Comparison of ENCODE assay signal across 1 cellular context in the genomic region with DNA sequence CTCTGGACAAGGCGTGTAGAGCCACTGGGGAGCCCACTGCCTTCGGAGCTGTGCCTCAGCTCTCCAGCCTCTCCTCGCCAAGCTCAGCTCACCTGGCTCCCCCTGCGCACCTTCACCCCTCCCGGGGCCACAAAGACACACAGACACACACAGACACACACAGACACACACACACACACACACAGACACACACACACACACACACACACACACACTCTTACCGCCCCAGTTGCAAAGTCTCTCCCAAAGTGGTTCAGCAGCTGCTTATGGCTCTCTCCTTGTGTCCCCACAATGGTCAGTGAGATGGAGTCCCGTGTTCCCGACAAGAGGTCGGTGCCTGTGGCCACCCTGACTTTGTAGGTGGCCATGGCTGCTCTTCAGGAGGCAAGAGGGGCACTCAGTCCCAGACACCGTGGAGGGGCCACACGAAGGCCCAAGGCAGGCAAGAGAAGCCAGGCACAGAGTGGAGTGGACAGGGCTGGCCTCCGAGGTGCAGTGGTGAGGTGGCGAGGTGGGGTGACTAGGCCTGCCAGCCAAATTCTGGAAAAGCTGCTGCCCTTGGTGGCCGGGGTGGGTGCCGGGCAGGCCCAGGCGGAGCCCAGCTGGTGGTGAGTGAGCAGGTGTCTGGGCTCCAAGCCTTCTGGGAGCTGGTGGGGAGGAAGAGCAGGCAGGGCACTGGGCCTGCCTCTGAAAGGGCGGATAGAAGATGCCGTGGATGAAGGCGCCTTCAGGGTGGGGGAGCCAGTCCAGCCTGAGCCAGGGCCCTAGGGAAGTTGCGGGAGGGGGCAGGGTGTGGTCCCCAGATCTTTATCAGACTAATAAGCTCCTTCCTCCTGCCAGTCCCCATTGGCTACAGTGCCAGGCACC.
TF ChIP-seq lines count a peak whose summit lies in the region.

A gene (minus strand): TSS at position 642 of the 867 bp plus-strand sequence. CDS start 274 bp downstream, at position 368.

TF ChIP-seq in GM23338, 12 proteins besides CTCF, POLR2A, EP300 and RAD21:
- TF ChIP-seq, protein P1, sequence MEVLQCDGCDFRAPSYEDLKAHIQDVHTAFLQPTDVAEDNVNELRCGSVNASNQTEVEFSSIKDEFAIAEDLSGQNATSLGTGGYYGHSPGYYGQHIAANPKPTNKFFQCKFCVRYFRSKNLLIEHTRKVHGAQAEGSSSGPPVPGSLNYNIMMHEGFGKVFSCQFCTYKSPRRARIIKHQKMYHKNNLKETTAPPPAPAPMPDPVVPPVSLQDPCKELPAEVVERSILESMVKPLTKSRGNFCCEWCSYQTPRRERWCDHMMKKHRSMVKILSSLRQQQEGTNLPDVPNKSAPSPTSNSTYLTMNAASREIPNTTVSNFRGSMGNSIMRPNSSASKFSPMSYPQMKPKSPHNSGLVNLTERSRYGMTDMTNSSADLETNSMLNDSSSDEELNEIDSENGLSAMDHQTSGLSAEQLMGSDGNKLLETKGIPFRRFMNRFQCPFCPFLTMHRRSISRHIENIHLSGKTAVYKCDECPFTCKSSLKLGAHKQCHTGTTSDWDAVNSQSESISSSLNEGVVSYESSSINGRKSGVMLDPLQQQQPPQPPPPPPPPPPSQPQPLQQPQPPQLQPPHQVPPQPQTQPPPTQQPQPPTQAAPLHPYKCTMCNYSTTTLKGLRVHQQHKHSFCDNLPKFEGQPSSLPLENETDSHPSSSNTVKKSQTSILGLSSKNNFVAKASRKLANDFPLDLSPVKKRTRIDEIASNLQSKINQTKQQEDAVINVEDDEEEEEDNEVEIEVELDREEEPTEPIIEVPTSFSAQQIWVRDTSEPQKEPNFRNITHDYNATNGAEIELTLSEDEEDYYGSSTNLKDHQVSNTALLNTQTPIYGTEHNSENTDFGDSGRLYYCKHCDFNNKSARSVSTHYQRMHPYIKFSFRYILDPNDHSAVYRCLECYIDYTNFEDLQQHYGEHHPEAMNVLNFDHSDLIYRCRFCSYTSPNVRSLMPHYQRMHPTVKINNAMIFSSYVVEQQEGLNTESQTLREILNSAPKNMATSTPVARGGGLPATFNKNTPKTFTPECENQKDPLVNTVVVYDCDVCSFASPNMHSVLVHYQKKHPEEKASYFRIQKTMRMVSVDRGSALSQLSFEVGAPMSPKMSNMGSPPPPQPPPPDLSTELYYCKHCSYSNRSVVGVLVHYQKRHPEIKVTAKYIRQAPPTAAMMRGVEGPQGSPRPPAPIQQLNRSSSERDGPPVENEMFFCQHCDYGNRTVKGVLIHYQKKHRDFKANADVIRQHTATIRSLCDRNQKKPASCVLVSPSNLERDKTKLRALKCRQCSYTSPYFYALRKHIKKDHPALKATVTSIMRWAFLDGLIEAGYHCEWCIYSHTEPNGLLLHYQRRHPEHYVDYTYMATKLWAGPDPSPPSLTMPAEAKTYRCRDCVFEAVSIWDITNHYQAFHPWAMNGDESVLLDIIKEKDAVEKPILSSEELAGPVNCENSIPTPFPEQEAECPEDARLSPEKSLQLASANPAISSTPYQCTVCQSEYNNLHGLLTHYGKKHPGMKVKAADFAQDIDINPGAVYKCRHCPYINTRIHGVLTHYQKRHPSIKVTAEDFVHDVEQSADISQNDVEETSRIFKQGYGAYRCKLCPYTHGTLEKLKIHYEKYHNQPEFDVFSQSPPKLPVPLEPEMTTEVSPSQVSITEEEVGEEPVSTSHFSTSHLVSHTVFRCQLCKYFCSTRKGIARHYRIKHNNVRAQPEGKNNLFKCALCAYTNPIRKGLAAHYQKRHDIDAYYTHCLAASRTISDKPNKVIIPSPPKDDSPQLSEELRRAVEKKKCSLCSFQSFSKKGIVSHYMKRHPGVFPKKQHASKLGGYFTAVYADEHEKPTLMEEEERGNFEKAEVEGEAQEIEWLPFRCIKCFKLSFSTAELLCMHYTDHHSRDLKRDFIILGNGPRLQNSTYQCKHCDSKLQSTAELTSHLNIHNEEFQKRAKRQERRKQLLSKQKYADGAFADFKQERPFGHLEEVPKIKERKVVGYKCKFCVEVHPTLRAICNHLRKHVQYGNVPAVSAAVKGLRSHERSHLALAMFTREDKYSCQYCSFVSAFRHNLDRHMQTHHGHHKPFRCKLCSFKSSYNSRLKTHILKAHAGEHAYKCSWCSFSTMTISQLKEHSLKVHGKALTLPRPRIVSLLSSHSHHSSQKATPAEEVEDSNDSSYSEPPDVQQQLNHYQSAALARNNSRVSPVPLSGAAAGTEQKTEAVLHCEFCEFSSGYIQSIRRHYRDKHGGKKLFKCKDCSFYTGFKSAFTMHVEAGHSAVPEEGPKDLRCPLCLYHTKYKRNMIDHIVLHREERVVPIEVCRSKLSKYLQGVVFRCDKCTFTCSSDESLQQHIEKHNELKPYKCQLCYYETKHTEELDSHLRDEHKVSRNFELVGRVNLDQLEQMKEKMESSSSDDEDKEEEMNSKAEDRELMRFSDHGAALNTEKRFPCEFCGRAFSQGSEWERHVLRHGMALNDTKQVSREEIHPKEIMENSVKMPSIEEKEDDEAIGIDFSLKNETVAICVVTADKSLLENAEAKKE (CRISPR knock-in tag; IDR thresholded peaks at IDR 0.05) = no peak
- TF ChIP-seq STAT1 (IDR thresholded peaks at IDR 0.05; ENCODE audit: unreplicated experiment) (no peak), EZH2 (IDR thresholded peaks at IDR 0.05; ENCODE audit: low read depth, unreplicated experiment) (no peak), POLR2AphosphoS5 (IDR thresholded peaks at IDR 0.05; ENCODE audit: low read depth) (no peak), NANOG (IDR thresholded peaks at IDR 0.05; ENCODE audit: borderline replicate concordance) (no peak), CREB1 (CRISPR knock-in tag; IDR thresholded peaks at IDR 0.05; ENCODE audit: low read depth) (no peak), JUNB (IDR thresholded peaks at IDR 0.05; ENCODE audit: unreplicated experiment) (no peak), ZNF114 (CRISPR knock-in tag; IDR thresholded peaks at IDR 0.05) (no peak), ZNF331 (CRISPR knock-in tag; IDR thresholded peaks at IDR 0.05; ENCODE audit: low read depth) (no peak), EZH2phosphoT487 (IDR thresholded peaks at IDR 0.05; ENCODE audit: unreplicated experiment) (no peak)
- TF ChIP-seq, protein P2, sequence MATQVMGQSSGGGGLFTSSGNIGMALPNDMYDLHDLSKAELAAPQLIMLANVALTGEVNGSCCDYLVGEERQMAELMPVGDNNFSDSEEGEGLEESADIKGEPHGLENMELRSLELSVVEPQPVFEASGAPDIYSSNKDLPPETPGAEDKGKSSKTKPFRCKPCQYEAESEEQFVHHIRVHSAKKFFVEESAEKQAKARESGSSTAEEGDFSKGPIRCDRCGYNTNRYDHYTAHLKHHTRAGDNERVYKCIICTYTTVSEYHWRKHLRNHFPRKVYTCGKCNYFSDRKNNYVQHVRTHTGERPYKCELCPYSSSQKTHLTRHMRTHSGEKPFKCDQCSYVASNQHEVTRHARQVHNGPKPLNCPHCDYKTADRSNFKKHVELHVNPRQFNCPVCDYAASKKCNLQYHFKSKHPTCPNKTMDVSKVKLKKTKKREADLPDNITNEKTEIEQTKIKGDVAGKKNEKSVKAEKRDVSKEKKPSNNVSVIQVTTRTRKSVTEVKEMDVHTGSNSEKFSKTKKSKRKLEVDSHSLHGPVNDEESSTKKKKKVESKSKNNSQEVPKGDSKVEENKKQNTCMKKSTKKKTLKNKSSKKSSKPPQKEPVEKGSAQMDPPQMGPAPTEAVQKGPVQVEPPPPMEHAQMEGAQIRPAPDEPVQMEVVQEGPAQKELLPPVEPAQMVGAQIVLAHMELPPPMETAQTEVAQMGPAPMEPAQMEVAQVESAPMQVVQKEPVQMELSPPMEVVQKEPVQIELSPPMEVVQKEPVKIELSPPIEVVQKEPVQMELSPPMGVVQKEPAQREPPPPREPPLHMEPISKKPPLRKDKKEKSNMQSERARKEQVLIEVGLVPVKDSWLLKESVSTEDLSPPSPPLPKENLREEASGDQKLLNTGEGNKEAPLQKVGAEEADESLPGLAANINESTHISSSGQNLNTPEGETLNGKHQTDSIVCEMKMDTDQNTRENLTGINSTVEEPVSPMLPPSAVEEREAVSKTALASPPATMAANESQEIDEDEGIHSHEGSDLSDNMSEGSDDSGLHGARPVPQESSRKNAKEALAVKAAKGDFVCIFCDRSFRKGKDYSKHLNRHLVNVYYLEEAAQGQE (IDR thresholded peaks at IDR 0.05; ENCODE audit: unreplicated experiment) = no peak
- TF ChIP-seq, protein P3, sequence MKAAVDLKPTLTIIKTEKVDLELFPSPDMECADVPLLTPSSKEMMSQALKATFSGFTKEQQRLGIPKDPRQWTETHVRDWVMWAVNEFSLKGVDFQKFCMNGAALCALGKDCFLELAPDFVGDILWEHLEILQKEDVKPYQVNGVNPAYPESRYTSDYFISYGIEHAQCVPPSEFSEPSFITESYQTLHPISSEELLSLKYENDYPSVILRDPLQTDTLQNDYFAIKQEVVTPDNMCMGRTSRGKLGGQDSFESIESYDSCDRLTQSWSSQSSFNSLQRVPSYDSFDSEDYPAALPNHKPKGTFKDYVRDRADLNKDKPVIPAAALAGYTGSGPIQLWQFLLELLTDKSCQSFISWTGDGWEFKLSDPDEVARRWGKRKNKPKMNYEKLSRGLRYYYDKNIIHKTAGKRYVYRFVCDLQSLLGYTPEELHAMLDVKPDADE (IDR thresholded peaks at IDR 0.05) = no peak
TF ChIP-seq in GM23338: peak in this region for 0.
